Comparison of ENCODE assay signal across 1 cellular context in the genomic region with DNA sequence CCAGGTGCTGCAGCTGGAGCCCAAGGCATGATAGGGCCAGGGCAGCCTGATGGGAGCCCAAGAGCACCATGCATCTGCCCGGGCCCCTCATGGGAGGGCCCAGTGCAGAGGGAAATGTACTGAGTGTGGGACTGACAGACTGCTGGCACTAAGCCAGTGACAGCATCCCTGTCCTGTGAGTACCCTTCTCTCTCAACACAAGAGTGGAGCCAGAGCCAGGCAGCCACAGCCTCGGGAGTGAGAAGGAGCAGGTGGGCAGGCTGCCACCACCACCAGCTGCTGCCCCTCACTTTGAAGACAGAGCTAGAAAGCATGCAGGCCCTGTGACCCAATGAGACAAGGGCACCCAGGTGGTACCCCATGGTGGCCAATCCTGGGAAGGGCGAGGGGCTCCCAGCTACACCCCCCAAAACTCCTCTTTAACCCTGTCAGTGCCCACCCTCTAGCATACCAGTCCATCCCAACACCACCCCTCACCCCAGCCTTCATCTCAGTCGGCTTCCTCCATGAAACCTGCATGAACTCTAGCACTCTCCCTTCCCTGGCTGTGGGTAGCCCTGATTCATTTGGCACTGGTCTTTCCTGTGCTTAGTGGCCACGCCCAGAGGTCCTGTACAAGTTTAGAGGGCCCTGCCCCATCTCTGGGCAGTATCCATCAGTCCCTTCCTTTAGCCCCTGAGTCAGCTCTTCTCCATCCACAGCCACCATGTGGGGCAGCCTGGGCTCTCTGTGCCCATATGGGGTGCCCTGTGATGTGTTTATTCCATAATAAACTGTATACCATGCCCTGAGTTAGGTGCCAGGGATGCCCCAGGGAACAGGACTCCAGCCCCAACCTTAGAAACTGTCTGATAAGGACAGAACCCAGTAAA.
TF ChIP-seq lines count a peak whose summit lies in the region.

No MANE protein-coding gene starts in this region.

TF ChIP-seq in GM23338, 12 proteins besides CTCF, POLR2A, EP300 and RAD21 (continued from another document):
- no peak for TF ChIP-seq ZNF331 (CRISPR knock-in tag; IDR thresholded peaks at IDR 0.05; ENCODE audit: low read depth)
- no peak for TF ChIP-seq STAT1 (IDR thresholded peaks at IDR 0.05; ENCODE audit: unreplicated experiment)
- TF ChIP-seq EZH2 (IDR thresholded peaks at IDR 0.05; ENCODE audit: low read depth, unreplicated experiment): no peak
- TF ChIP-seq, protein P1, sequence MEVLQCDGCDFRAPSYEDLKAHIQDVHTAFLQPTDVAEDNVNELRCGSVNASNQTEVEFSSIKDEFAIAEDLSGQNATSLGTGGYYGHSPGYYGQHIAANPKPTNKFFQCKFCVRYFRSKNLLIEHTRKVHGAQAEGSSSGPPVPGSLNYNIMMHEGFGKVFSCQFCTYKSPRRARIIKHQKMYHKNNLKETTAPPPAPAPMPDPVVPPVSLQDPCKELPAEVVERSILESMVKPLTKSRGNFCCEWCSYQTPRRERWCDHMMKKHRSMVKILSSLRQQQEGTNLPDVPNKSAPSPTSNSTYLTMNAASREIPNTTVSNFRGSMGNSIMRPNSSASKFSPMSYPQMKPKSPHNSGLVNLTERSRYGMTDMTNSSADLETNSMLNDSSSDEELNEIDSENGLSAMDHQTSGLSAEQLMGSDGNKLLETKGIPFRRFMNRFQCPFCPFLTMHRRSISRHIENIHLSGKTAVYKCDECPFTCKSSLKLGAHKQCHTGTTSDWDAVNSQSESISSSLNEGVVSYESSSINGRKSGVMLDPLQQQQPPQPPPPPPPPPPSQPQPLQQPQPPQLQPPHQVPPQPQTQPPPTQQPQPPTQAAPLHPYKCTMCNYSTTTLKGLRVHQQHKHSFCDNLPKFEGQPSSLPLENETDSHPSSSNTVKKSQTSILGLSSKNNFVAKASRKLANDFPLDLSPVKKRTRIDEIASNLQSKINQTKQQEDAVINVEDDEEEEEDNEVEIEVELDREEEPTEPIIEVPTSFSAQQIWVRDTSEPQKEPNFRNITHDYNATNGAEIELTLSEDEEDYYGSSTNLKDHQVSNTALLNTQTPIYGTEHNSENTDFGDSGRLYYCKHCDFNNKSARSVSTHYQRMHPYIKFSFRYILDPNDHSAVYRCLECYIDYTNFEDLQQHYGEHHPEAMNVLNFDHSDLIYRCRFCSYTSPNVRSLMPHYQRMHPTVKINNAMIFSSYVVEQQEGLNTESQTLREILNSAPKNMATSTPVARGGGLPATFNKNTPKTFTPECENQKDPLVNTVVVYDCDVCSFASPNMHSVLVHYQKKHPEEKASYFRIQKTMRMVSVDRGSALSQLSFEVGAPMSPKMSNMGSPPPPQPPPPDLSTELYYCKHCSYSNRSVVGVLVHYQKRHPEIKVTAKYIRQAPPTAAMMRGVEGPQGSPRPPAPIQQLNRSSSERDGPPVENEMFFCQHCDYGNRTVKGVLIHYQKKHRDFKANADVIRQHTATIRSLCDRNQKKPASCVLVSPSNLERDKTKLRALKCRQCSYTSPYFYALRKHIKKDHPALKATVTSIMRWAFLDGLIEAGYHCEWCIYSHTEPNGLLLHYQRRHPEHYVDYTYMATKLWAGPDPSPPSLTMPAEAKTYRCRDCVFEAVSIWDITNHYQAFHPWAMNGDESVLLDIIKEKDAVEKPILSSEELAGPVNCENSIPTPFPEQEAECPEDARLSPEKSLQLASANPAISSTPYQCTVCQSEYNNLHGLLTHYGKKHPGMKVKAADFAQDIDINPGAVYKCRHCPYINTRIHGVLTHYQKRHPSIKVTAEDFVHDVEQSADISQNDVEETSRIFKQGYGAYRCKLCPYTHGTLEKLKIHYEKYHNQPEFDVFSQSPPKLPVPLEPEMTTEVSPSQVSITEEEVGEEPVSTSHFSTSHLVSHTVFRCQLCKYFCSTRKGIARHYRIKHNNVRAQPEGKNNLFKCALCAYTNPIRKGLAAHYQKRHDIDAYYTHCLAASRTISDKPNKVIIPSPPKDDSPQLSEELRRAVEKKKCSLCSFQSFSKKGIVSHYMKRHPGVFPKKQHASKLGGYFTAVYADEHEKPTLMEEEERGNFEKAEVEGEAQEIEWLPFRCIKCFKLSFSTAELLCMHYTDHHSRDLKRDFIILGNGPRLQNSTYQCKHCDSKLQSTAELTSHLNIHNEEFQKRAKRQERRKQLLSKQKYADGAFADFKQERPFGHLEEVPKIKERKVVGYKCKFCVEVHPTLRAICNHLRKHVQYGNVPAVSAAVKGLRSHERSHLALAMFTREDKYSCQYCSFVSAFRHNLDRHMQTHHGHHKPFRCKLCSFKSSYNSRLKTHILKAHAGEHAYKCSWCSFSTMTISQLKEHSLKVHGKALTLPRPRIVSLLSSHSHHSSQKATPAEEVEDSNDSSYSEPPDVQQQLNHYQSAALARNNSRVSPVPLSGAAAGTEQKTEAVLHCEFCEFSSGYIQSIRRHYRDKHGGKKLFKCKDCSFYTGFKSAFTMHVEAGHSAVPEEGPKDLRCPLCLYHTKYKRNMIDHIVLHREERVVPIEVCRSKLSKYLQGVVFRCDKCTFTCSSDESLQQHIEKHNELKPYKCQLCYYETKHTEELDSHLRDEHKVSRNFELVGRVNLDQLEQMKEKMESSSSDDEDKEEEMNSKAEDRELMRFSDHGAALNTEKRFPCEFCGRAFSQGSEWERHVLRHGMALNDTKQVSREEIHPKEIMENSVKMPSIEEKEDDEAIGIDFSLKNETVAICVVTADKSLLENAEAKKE (CRISPR knock-in tag; IDR thresholded peaks at IDR 0.05): no peak
